17 cellular contexts compared by ENCODE assay signal in the genomic region with DNA sequence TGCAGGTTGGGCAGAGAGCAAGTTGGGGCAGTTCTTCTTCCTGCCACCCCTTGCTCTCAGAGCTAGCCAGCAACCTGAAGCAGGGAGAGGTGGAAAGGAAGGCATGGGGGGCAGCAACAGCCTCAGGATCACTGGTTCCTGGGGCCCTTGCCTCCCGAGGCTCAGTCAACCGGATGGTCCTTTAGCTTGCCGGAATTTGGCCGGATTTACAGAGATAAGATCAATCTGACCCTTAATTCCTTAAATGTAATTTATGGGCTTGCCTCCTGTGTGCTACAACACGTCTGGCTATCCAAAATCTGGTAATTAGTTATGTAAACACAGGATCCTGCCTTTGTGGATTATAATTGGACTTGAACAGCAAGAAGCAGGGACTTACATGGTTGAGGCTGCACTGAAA. TPM values are rescaled to one million over a fixed set of nuclear protein-coding genes. Genes with fewer than 3 reads are reported as not detected.
"Had no signal": no experiment of that assay in that cellular context is flagged by ENCODE, and none has a peak within 500 bp of the region (broad histone marks: within the 10 kb centered on the region; RNA-seq: fewer than 3 reads in every experiment).

No MANE protein-coding gene starts in this region.

- H3K27ac ChIP-seq: brain microvascular endothelial cell, esophagus muscularis mucosa had no signal

- H3K36me3 ChIP-seq: brain microvascular endothelial cell, esophagus muscularis mucosa had no signal

- ATAC-seq: activated CD8-positive, alpha-beta memory T cell treated with anti-CD3 and anti-CD28 coated beads, Interleukin-2, amount 10 ng/mL, durations not matched to agents 7 days and 5 days; left colon; mucosa of descending colon; natural killer cell had no signal

- H3K9me3 ChIP-seq: esophagus muscularis mucosa, mucosa of descending colon had no signal

- H3K4me3 ChIP-seq: esophagus muscularis mucosa, mucosa of descending colon had no signal

- DNase-seq: activated CD4-positive, alpha-beta T cell treated with anti-CD3 and anti-CD28 coated beads for 1 hour; activated CD4-positive, alpha-beta T cell treated with anti-CD3 and anti-CD28 coated beads, Interleukin-2, amount 50 U/mL, for 48 hours; activated CD8-positive, alpha-beta memory T cell treated with anti-CD3 and anti-CD28 coated beads, Interleukin-2, amount 10 ng/mL, durations not matched to agents 7 days and 5 days; activated effector memory CD4-positive, alpha-beta T cell treated with Interleukin-2 at 50 U/mL for 16 hours; activated T-cell treated with anti-CD3 and anti-CD28 coated beads, Interleukin-2, amount 50 U/mL, for 24 hours; amygdala; brain microvascular endothelial cell; cerebellar nuclear complex; dermis blood vessel endothelial cell; left colon; mucosa of descending colon; natural killer cell; stimulated activated CD4-positive, alpha-beta T cell treated with anti-CD3 and anti-CD28 coated beads, Interleukin-12 subunit alpha, Interleukin-12 subunit beta, amount 100 ng/mL, for 4 hours; stimulated activated naive CD4-positive, alpha-beta T cell had no signal

- H3K27me3 ChIP-seq: brain microvascular endothelial cell, esophagus muscularis mucosa had no signal

RNA-seq across cellular contexts. Expression of gene TCP11, which starts 19.5 kb away (rescaled TPM):
- total RNA-seq: activated CD8-positive, alpha-beta memory T cell treated with anti-CD3 and anti-CD28 coated beads, Interleukin-2, amount 10 ng/mL, durations not matched to agents 7 days and 5 days; fibroblast of villous mesenchyme; left colon; mucosa of descending colon; natural killer cell; omental fat pad had no signal
